In genomic region chr1:39082140-39082799, GRCh38 we compare ENCODE assay signal across 11 cellular contexts. TPM values are rescaled to one million over a fixed set of nuclear protein-coding genes. Genes with fewer than 3 reads are reported as not detected.
A peak's percentile ranks its signal among the peaks of the same experiment; 100 is the strongest.
DNase-seq lines count a peak whose midpoint lies in the region; ATAC-seq lines count a peak whose summit lies in the region.
"Had no signal": no experiment of that assay in that cellular context is flagged by ENCODE, and none has a peak within 500 bp of the region (broad histone marks: within the 10 kb centered on the region; RNA-seq: fewer than 3 reads in every experiment).

No MANE protein-coding gene starts in this region.

- H3K27ac ChIP-seq in layer of hippocampus (ENCODE audit: low read depth, low read length): peak overlapping the region; percentile 46
- H3K27ac ChIP-seq in temporal lobe (ENCODE audit: low read depth, low read length): peak overlapping the region; percentile 33
- H3K27ac ChIP-seq: neutrophil had no signal

- peaks cover 13% of the 10 kb centered on the region for H3K4me1 Mint-ChIP-seq in activated CD4-positive, alpha-beta T cell treated with anti-CD3 and anti-CD28 coated beads, Interleukin-2, amount 10 ng/mL, durations not matched to agents 7 days and 5 days

- ATAC-seq in HG03045 (IDR thresholded peaks at IDR 0.05; ENCODE audit: unreplicated experiment): no peak
- no peak for ATAC-seq in GM21447 (IDR thresholded peaks at IDR 0.05; ENCODE audit: unreplicated experiment)

- DNase-seq in activated CD4-positive, alpha-beta T cell treated with anti-CD3 and anti-CD28 coated beads, Interleukin-2, amount 10 ng/mL, durations not matched to agents 7 days and 5 days: no peak
- no peak for DNase-seq in activated CD4-positive, alpha-beta T cell treated with anti-CD3 and anti-CD28 coated beads, Interleukin-2, amount 50 U/mL, for 4 hours
- DNase-seq in adipocyte (ENCODE audit: low read depth) (no peak), dedifferentiated amniotic fluid mesenchymal stem cell (ENCODE audit: extremely low spot score) (no peak)
- DNase-seq: NCI-H446 had no signal

- H3K9me3 Mint-ChIP-seq in activated CD4-positive, alpha-beta T cell treated with anti-CD3 and anti-CD28 coated beads, Interleukin-2, amount 10 ng/mL, durations not matched to agents 7 days and 5 days: no peaks in the 10 kb centered on the region

- peak overlapping the region; percentile 80 for H3K9ac ChIP-seq in adipocyte (ENCODE audit: low read length)

- H3K27me3 Mint-ChIP-seq in activated CD4-positive, alpha-beta T cell treated with anti-CD3 and anti-CD28 coated beads, Interleukin-2, amount 10 ng/mL, durations not matched to agents 7 days and 5 days: peaks cover 49% of the 10 kb centered on the region

- peaks cover 25% of the 10 kb centered on the region for H3K36me3 ChIP-seq in adipocyte (ENCODE audit: control insufficient read depth, insufficient read depth, low read length, severe bottlenecking)
- H3K36me3 ChIP-seq: HAP-1, neutrophil had no signal

- CTCF ChIA-PET in activated CD4-positive, alpha-beta T cell treated with anti-CD3 and anti-CD28 coated beads, Interleukin-2, amount 10 ng/mL, durations not matched to agents 7 days and 5 days (lab: Charles Lee): interaction anchor here (0.5 to 2.2 kb wide), 3 partner anchors 11 to 1038 kb away, joined by 3 to 10 read pairs (median 4); no protein-coding TSS in a partner anchor

- H3K27me3 ChIP-seq in adipocyte (replicated peaks; ENCODE audit: control insufficient read depth, insufficient read depth, low read length): no peaks in the 10 kb centered on the region
- H3K27me3 ChIP-seq in layer of hippocampus (ENCODE audit: control insufficient read depth, insufficient read depth, low read length): no peaks in the 10 kb centered on the region

- no peaks in the 10 kb centered on the region for H3K36me3 Mint-ChIP-seq in activated CD4-positive, alpha-beta T cell treated with anti-CD3 and anti-CD28 coated beads, Interleukin-2, amount 10 ng/mL, durations not matched to agents 7 days and 5 days (ENCODE audit: low read depth)

- no peaks in the 10 kb centered on the region for H3K9me3 ChIP-seq in adipocyte (ENCODE audit: control insufficient read depth, low read length)
- H3K9me3 ChIP-seq: HAP-1, neutrophil had no signal

- peaks cover 37% of the 10 kb centered on the region for H3K4me1 ChIP-seq in adipocyte (ENCODE audit: control insufficient read depth, insufficient read depth, low read length)
- H3K4me1 ChIP-seq: HAP-1 had no signal

- peak overlapping the region; percentile 33 for H3K27ac Mint-ChIP-seq in activated CD4-positive, alpha-beta T cell treated with anti-CD3 and anti-CD28 coated beads, Interleukin-2, amount 10 ng/mL, durations not matched to agents 7 days and 5 days

- peak overlapping the region; percentile 45 for H3K4me3 Mint-ChIP-seq in activated CD4-positive, alpha-beta T cell treated with anti-CD3 and anti-CD28 coated beads, Interleukin-2, amount 10 ng/mL, durations not matched to agents 7 days and 5 days

- H3K4me3 ChIP-seq in adipocyte (ENCODE audit: low read length): peak overlapping the region; percentile 85

- POLR2A ChIA-PET in activated CD4-positive, alpha-beta T cell treated with anti-CD3 and anti-CD28 coated beads, Interleukin-2, amount 10 ng/mL, durations not matched to agents 7 days and 5 days (lab: Charles Lee): no interaction called here

RNA-seq across cellular contexts. Expression of gene NDUFS5, which starts 56.1 kb away (rescaled TPM):
- 100 to 1,000 TPM; 125 to 148 TPM for total RNA-seq in activated CD4-positive, alpha-beta T cell treated with anti-CD3 and anti-CD28 coated beads, Interleukin-2, amount 10 ng/mL, durations not matched to agents 7 days and 5 days
- 189 TPM for total RNA-seq in temporal lobe
